15 cellular contexts compared by ENCODE assay signal in the genomic region with DNA sequence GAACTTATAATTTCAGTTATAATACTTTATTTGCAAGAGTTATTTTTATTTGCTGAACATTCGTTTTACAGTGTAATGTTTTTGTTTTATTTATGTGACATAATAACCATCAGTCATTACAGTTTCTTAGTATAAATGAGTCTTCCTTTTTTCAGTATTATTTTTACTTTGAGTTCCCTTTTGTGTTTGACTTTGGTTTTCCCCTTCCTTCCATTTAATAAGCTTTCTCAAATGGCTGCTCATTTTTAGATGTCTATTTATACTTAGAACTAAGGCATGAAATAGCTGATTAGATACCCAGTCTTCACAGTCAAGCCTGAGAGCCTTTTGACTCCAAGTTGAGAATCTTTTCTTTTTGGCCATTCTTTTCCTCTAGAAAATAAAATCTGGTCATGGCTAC.
"Had no signal": no experiment of that assay in that cellular context is flagged by ENCODE, and none has a peak within 500 bp of the region (broad histone marks: within the 10 kb centered on the region; RNA-seq: fewer than 3 reads in every experiment).

No MANE protein-coding gene starts in this region.

- H3K9me3 ChIP-seq: right atrium auricular region had no signal

- H3K4me3 Mint-ChIP-seq: activated CD4-positive, alpha-beta T cell treated with anti-CD3 and anti-CD28 coated beads, Interleukin-2, amount 10 ng/mL, durations not matched to agents 7 days and 5 days; activated naive CD4-positive, alpha-beta T cell treated with anti-CD3 and anti-CD28 coated beads, Interleukin-2, amount 10 ng/mL, durations not matched to agents 7 days and 5 days; immature natural killer cell; naive thymus-derived CD4-positive, alpha-beta T cell; WTC11 had no signal

- H3K27me3 Mint-ChIP-seq: activated CD4-positive, alpha-beta T cell treated with anti-CD3 and anti-CD28 coated beads, Interleukin-2, amount 10 ng/mL, durations not matched to agents 7 days and 5 days; activated naive CD4-positive, alpha-beta T cell treated with anti-CD3 and anti-CD28 coated beads, Interleukin-2, amount 10 ng/mL, durations not matched to agents 7 days and 5 days; naive thymus-derived CD4-positive, alpha-beta T cell had no signal

- H3K36me3 ChIP-seq: right atrium auricular region had no signal

- FAIRE-seq: colon had no signal

- H3K27ac Mint-ChIP-seq: activated CD4-positive, alpha-beta T cell treated with anti-CD3 and anti-CD28 coated beads, Interleukin-2, amount 10 ng/mL, durations not matched to agents 7 days and 5 days; activated naive CD4-positive, alpha-beta T cell treated with anti-CD3 and anti-CD28 coated beads, Interleukin-2, amount 10 ng/mL, durations not matched to agents 7 days and 5 days; activated T-helper 2 cell treated with anti-CD3 and anti-CD28 coated beads, Interferon-gamma antibody, Interleukin-2, Interleukin-4, amounts not matched to agents 10 μg/mL and 5 μg/mL and 100 μg/mL, durations not matched to agents 14 hours and 24 hours and 36 hours; immature natural killer cell; naive thymus-derived CD4-positive, alpha-beta T cell; WTC11 had no signal

- H3K36me3 Mint-ChIP-seq: activated naive CD4-positive, alpha-beta T cell treated with anti-CD3 and anti-CD28 coated beads, Interleukin-2, amount 10 ng/mL, durations not matched to agents 7 days and 5 days; WTC11 had no signal

- H3K4me1 Mint-ChIP-seq: activated CD4-positive, alpha-beta T cell treated with anti-CD3 and anti-CD28 coated beads, Interleukin-2, amount 10 ng/mL, durations not matched to agents 7 days and 5 days; activated naive CD4-positive, alpha-beta T cell treated with anti-CD3 and anti-CD28 coated beads, Interleukin-2, amount 10 ng/mL, durations not matched to agents 7 days and 5 days; immature natural killer cell; naive thymus-derived CD4-positive, alpha-beta T cell; WTC11 had no signal

- ATAC-seq: foreskin keratinocyte; left cardiac atrium; naive thymus-derived CD4-positive, alpha-beta T cell; WTC11 had no signal

- H3K4me1 ChIP-seq: foreskin keratinocyte, right atrium auricular region had no signal

- H3K4me3 ChIP-seq: lung, right atrium auricular region, skin epidermis had no signal

- H3K27ac ChIP-seq: foreskin keratinocyte, right atrium auricular region, skin epidermis had no signal

- H3K27me3 ChIP-seq: foreskin keratinocyte, right atrium auricular region had no signal

- DNase-seq: activated CD4-positive, alpha-beta T cell treated with anti-CD3 and anti-CD28 coated beads, Interleukin-2, amount 10 ng/mL, durations not matched to agents 7 days and 5 days; activated naive CD4-positive, alpha-beta T cell treated with anti-CD3 and anti-CD28 coated beads, Interleukin-2, amount 10 ng/mL, durations not matched to agents 7 days and 5 days; activated T-cell treated with anti-CD3 and anti-CD28 coated beads for 4 hours; foreskin keratinocyte; immature natural killer cell; left cardiac atrium; naive thymus-derived CD4-positive, alpha-beta T cell; substantia nigra; trophoblast cell had no signal

- H3K9me3 Mint-ChIP-seq: WTC11 had no signal
